ENCODE assay signal across 9 cellular contexts in the genomic region with DNA sequence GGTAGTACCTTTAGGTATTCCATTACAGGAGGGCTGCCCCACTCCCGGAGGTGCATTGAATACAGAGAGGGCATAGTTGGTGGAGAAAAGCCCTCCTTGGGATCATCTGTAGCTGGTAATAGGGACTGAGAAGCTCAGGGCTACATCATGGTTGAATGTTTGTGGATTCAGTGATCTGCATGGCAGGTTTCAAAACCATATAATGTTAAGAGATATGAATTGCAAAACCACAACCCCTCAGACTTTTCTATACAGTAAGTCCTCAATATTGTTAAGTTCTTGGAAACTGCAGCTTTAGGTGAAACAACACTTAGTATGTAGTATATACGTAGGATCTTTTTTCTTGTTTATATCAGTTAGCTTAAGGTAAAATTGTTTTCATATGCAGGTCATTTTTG. TPM values are rescaled to one million over a fixed set of nuclear protein-coding genes. Genes with fewer than 3 reads are reported as not detected.
DNase-seq lines count a peak whose midpoint lies in the region; ATAC-seq and TF ChIP-seq lines count a peak whose summit lies in the region.
"Had no signal": no experiment of that assay in that cellular context is flagged by ENCODE, and none has a peak within 500 bp of the region (broad histone marks: within the 10 kb centered on the region; RNA-seq: fewer than 3 reads in every experiment).

No MANE protein-coding gene starts in this region.

- POLR2A ChIA-PET in CD4-positive, alpha-beta T cell (lab: Charles Lee): no interaction called here

- H3K4me3 ChIP-seq in Loucy (ENCODE audit: low read length, poor library complexity, severe bottlenecking): no peak overlapping the region

- H3K4me2 ChIP-seq in Loucy (ENCODE audit: low read depth, low read length, poor library complexity, severe bottlenecking): peak overlapping the region; percentile 30

- peaks cover 11% of the 10 kb centered on the region for H3K36me3 Mint-ChIP-seq in activated naive CD8-positive, alpha-beta T cell treated with anti-CD3 and anti-CD28 coated beads, Interleukin-2, amount 50 U/mL, for 24 hours (ENCODE audit: low read depth)
- peaks cover 25% of the 10 kb centered on the region for H3K36me3 Mint-ChIP-seq in activated naive CD8-positive, alpha-beta T cell treated with anti-CD3 and anti-CD28 coated beads for 36 hours
- H3K36me3 Mint-ChIP-seq in CD4-positive, alpha-beta T cell (ENCODE audit: low read depth): peaks cover 30% of the 10 kb centered on the region

- peak; percentile 21 for ATAC-seq in activated naive CD8-positive, alpha-beta T cell treated with anti-CD3 and anti-CD28 coated beads, Interleukin-2, amount 50 U/mL, for 24 hours
- ATAC-seq in HG02642 (IDR thresholded peaks at IDR 0.05; ENCODE audit: poor library complexity, unreplicated experiment): peak; percentile 41
- peak; percentile 16 for ATAC-seq in stimulated activated naive CD8-positive, alpha-beta T cell treated with anti-CD3 and anti-CD28 coated beads, Interleukin-15, Interleukin-2, amounts not matched to agents 100 U/mL and 50 U/mL, for 24 hours
- ATAC-seq in CD4-positive, alpha-beta T cell (ENCODE audit: poor library complexity): no peak

- H3F3A ChIP-seq in Loucy (ENCODE audit: low read depth): no peaks in the 10 kb centered on the region

- H3K4me1 ChIP-seq in Loucy (ENCODE audit: insufficient read depth, low read length, poor library complexity, severe bottlenecking): peaks cover 14% of the 10 kb centered on the region

- H3K9me3 ChIP-seq in Loucy (ENCODE audit: insufficient read depth, low read depth, low read length): no peaks in the 10 kb centered on the region
- H3K9me3 ChIP-seq in CD4-positive, alpha-beta T cell (ENCODE audit: control insufficient read depth, low read length): no peaks in the 10 kb centered on the region

- no peak overlapping the region for H3K9ac ChIP-seq in Loucy (ENCODE audit: low read depth, low read length, poor library complexity, severe bottlenecking)

- H3K36me3 ChIP-seq in Loucy (ENCODE audit: insufficient read depth, low read length): no peaks in the 10 kb centered on the region

- H3K9me3 Mint-ChIP-seq in activated naive CD8-positive, alpha-beta T cell treated with anti-CD3 and anti-CD28 coated beads, Interleukin-2, amount 50 U/mL, for 24 hours: no peaks in the 10 kb centered on the region
- H3K9me3 Mint-ChIP-seq in activated naive CD8-positive, alpha-beta T cell treated with anti-CD3 and anti-CD28 coated beads for 36 hours: no peaks in the 10 kb centered on the region
- no peaks in the 10 kb centered on the region for H3K9me3 Mint-ChIP-seq in CD4-positive, alpha-beta T cell

- H3K27ac Mint-ChIP-seq in activated naive CD8-positive, alpha-beta T cell treated with anti-CD3 and anti-CD28 coated beads, Interleukin-2, amount 50 U/mL, for 24 hours: no peak overlapping the region
- no peak overlapping the region for H3K27ac Mint-ChIP-seq in activated naive CD8-positive, alpha-beta T cell treated with anti-CD3 and anti-CD28 coated beads for 36 hours
- H3K27ac Mint-ChIP-seq in CD4-positive, alpha-beta T cell: no peak overlapping the region

- TF ChIP-seq CTCF in Loucy (conservative IDR thresholded peaks at IDR 0.05; ENCODE audit: low read length): no peak
- TF ChIP-seq CTCF in CD4-positive, alpha-beta T cell (IDR thresholded peaks at IDR 0.05): no peak

- H3K27ac ChIP-seq in CD4-positive, alpha-beta T cell (ENCODE audit: low read depth, low read length): no peak overlapping the region

- H4K20me1 ChIP-seq in Loucy (ENCODE audit: insufficient read depth, low read length, poor library complexity, severe bottlenecking): no peaks in the 10 kb centered on the region

- peaks cover 61% of the 10 kb centered on the region for H3K4me1 Mint-ChIP-seq in activated naive CD8-positive, alpha-beta T cell treated with anti-CD3 and anti-CD28 coated beads, Interleukin-2, amount 50 U/mL, for 24 hours
- H3K4me1 Mint-ChIP-seq in activated naive CD8-positive, alpha-beta T cell treated with anti-CD3 and anti-CD28 coated beads for 36 hours: peaks cover 54% of the 10 kb centered on the region
- H3K4me1 Mint-ChIP-seq in CD4-positive, alpha-beta T cell (ENCODE audit: low read depth): peaks cover 62% of the 10 kb centered on the region

- intact Hi-C loops in CD4-positive, alpha-beta T cell (cut with DNase I, micrococcal nuclease): no loop called here

- CTCF ChIA-PET in CD4-positive, alpha-beta T cell (lab: Charles Lee): no interaction called here

- no peaks in the 10 kb centered on the region for H3K27me3 Mint-ChIP-seq in activated naive CD8-positive, alpha-beta T cell treated with anti-CD3 and anti-CD28 coated beads, Interleukin-2, amount 50 U/mL, for 24 hours
- H3K27me3 Mint-ChIP-seq in activated naive CD8-positive, alpha-beta T cell treated with anti-CD3 and anti-CD28 coated beads for 36 hours: no peaks in the 10 kb centered on the region
- no peaks in the 10 kb centered on the region for H3K27me3 Mint-ChIP-seq in CD4-positive, alpha-beta T cell

- H3K9me2 ChIP-seq in Loucy (replicated peaks; ENCODE audit: low read depth, low read length): no peaks in the 10 kb centered on the region

- H3K79me2 ChIP-seq in Loucy (ENCODE audit: insufficient read depth, low read length): no peaks in the 10 kb centered on the region

- H3K4me3 Mint-ChIP-seq in activated naive CD8-positive, alpha-beta T cell treated with anti-CD3 and anti-CD28 coated beads, Interleukin-2, amount 50 U/mL, for 24 hours: no peak overlapping the region
- no peak overlapping the region for H3K4me3 Mint-ChIP-seq in activated naive CD8-positive, alpha-beta T cell treated with anti-CD3 and anti-CD28 coated beads for 36 hours
- no peak overlapping the region for H3K4me3 Mint-ChIP-seq in CD4-positive, alpha-beta T cell

- H3K27me3 ChIP-seq in Loucy (ENCODE audit: insufficient read depth, low read length, poor library complexity, severe bottlenecking): no peaks in the 10 kb centered on the region
- no peaks in the 10 kb centered on the region for H3K27me3 ChIP-seq in CD4-positive, alpha-beta T cell (ENCODE audit: control insufficient read depth, insufficient read depth, low read length)

- DNase-seq in activated naive CD8-positive, alpha-beta T cell treated with anti-CD3 and anti-CD28 coated beads, Interleukin-2, amount 50 U/mL, for 24 hours: no peak
- DNase-seq in activated naive CD8-positive, alpha-beta T cell treated with anti-CD3 and anti-CD28 coated beads for 36 hours: no peak
- DNase-seq in stimulated activated naive CD8-positive, alpha-beta T cell treated with anti-CD3 and anti-CD28 coated beads, Interleukin-15, Interleukin-2, amounts not matched to agents 100 U/mL and 50 U/mL, for 24 hours: no peak
- no peak for DNase-seq in SHP77 treated with DMSO at 0.1 percent for 48 hours (lab: John Stamatoyannopoulos, UW)
- no peak for DNase-seq in NCI-H146 (lab: John Stamatoyannopoulos, UW)
- no peak for DNase-seq in CD4-positive, alpha-beta T cell
- DNase-seq: SHP77 had no signal

- H2AFZ ChIP-seq in Loucy (ENCODE audit: low read length): no peak overlapping the region

RNA-seq across cellular contexts. Expression of gene TULP4, which starts 11.3 kb away (rescaled TPM):
- total RNA-seq in activated naive CD8-positive, alpha-beta T cell treated with anti-CD3 and anti-CD28 coated beads for 36 hours: 10 to 100 TPM; 17.0 TPM
- total RNA-seq in CD4-positive, alpha-beta T cell: 10 to 100 TPM; 66.1 to 68.2 TPM
